19 cellular contexts compared by ENCODE assay signal in the genomic region with DNA sequence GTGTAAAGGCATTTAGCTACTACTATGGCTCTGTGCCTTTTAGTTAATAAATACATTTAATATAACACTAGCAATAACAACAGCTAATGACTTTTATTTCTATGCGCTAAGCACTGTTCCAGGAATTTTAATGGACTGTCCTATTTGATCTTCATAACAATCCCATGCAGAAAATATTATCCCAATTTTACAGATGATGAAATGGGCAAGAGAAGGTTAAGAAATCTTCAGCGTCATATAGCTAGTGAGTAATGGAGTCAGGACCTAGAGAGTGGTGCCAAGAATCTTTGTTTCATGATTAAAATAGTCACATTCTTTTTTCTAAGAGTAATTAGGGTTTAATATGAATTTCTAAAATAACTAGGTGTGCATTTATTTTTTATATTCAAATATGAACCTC. TPM values are rescaled to one million over a fixed set of nuclear protein-coding genes. Genes with fewer than 3 reads are reported as not detected.
DNase-seq lines count a peak whose midpoint lies in the region; ATAC-seq, FAIRE-seq and TF ChIP-seq lines count a peak whose summit lies in the region.
"Had no signal": no experiment of that assay in that cellular context is flagged by ENCODE, and none has a peak within 500 bp of the region (broad histone marks: within the 10 kb centered on the region; RNA-seq: fewer than 3 reads in every experiment).

No MANE protein-coding gene starts in this region.

- H3K4me1 ChIP-seq in GM23248 (ENCODE audit: insufficient read depth) (peaks cover 29% of the 10 kb centered on the region), subcutaneous abdominal adipose tissue (ENCODE audit: control insufficient read depth in 5 of 5, insufficient read depth in 5 of 5, low read length in 5 of 5) (peaks cover 4 to 26% (median 20%) of the 10 kb centered on the region in 5 donors)

- 36 to 37% methylated on average over 2 of the region's 2 CpGs for WGBS in GM23248 (ENCODE audit: low coverage in 1 of 2, low lambda C conversion rate in 2 of 2, missing lambda C conversion rate in 2 of 2), 2 experiments

- no peaks in the 10 kb centered on the region for H3K79me2 ChIP-seq in GM23248 (ENCODE audit: insufficient read depth)

- H3K9me2 ChIP-seq in GM23248 (ENCODE audit: insufficient read depth), result no peaks in the 10 kb centered on the region

- peak overlapping the region; percentile 4; the same call in 1 of the 2 replicates for H3K9ac ChIP-seq in GM23248
- no peak overlapping the region for H3K9ac ChIP-seq in subcutaneous abdominal adipose tissue (ENCODE audit: low read length in 5 of 5)
- H3K9ac ChIP-seq: KMS-11 had no signal

- H3K27me3 ChIP-seq in GM23248 (replicated peaks; ENCODE audit: insufficient read depth) (no peaks in the 10 kb centered on the region), subcutaneous abdominal adipose tissue (ENCODE audit: control insufficient read depth in 5 of 5, insufficient read depth in 4 of 5, low read length in 5 of 5) (no peaks in the 10 kb centered on the region)

- no peak for ATAC-seq in GM18519 (IDR thresholded peaks at IDR 0.05; ENCODE audit: low FRiP score, unreplicated experiment)

- H4K20me1 ChIP-seq in GM23248 (ENCODE audit: insufficient read depth), result no peaks in the 10 kb centered on the region

- no peak overlapping the region for H2AFZ ChIP-seq in GM23248

- H3K4me2 ChIP-seq in GM23248 (ENCODE audit: unreplicated experiment), result peak overlapping the region; percentile 48
- H3K4me2 ChIP-seq: KMS-11 had no signal

- H3K36me3 ChIP-seq in GM23248 (ENCODE audit: low read depth), result peaks cover 17% of the 10 kb centered on the region; the same call in 1 of the 2 replicates
- peaks cover 0 to 21% (median 4%) of the 10 kb centered on the region in 5 donors for H3K36me3 ChIP-seq in subcutaneous abdominal adipose tissue (ENCODE audit: control insufficient read depth in 5 of 5, insufficient read depth in 5 of 5, low read length in 5 of 5)

- H3K4me3 ChIP-seq in GM23248, result no peak overlapping the region
- H3K4me3 ChIP-seq in cardiac fibroblast (replicated peaks in 1 of 2; ENCODE audit: low read depth in 2 of 2, low read length in 2 of 2), result no peak overlapping the region
- H3K4me3 ChIP-seq in fibroblast of the aortic adventitia (ENCODE audit: low read depth, low read length), result no peak overlapping the region
- H3K4me3 ChIP-seq in subcutaneous abdominal adipose tissue (ENCODE audit: low read depth in 1 of 5, low read length in 5 of 5), result no peak overlapping the region

- peaks cover 23% of the 10 kb centered on the region for H3F3A ChIP-seq in GM23248 (ENCODE audit: insufficient read depth)

- TF ChIP-seq CTCF in cardiac fibroblast (IDR thresholded peaks at IDR 0.05; ENCODE audit: low read depth, low read length) (no peak), fibroblast of the aortic adventitia (IDR thresholded peaks at IDR 0.05; ENCODE audit: insufficient read depth, low read length) (no peak)

- DNase-seq in GM23248 (peak; percentile 86), cardiac fibroblast (ENCODE audit: low read depth in 2 of 2) (peak; percentile 52 to 63), fibroblast of the aortic adventitia (ENCODE audit: low read depth) (peak; percentile 62), HTR-8/SVneo (ENCODE audit: insufficient read length, low spot score) (no peak)
- no peak for DNase-seq in activated CD4-positive, CD25-positive, alpha-beta regulatory T cell (lab: John Stamatoyannopoulos, UW)
- DNase-seq: DMS79 treated with DMSO at 0.1 percent for 48 hours, GOT3, NCI-H1417, NCI-H187, NCI-H2107, NCI-H2227 treated with DMSO at 0.1 percent for 48 hours, NCI-H524, NCI-H82, OCI-M1, Right ventricle myocardium superior had no signal

- H3K9me3 ChIP-seq in GM23248 (ENCODE audit: low read depth) (no peaks in the 10 kb centered on the region), subcutaneous abdominal adipose tissue (ENCODE audit: control insufficient read depth in 5 of 5, low read length in 5 of 5) (no peaks in the 10 kb centered on the region)

- in situ Hi-C loops in GM23248 (cut with MboI), result no loop called here

- H3K27ac ChIP-seq in GM23248, result peak overlapping the region; percentile 61
- peak overlapping the region; percentile 63 for H3K27ac ChIP-seq in subcutaneous abdominal adipose tissue (ENCODE audit: low read depth, low read length)
- H3K27ac ChIP-seq: KMS-11 had no signal

- FAIRE-seq in HTR-8/SVneo (lab: Jason Lieb, UNC), result no peak
- FAIRE-seq: G401.6 had no signal

RNA-seq across cellular contexts. Expression of a gene that starts 32.4 kb away (rescaled TPM):
- 161 and 164 TPM in 2 replicates for total RNA-seq in GM23248 (2014; rRNA removed; shearing (Covaris generic))
- 249 and 262 TPM in 2 replicates for polyA plus RNA-seq in GM23248 (2016; fragmentation: Nextera tagmentation; extraction: Ambion mirVana)
- total RNA-seq in fibroblast of the aortic adventitia (ENCODE audit: low replicate concordance), result 73.5 and 241 TPM in 2 replicates

RNA-seq across cellular contexts. Expression of a gene that starts 40.2 kb away (rescaled TPM):
- 22.4 and 23.9 TPM in 2 replicates for total RNA-seq in GM23248 (2014; rRNA removed; shearing (Covaris generic))
- 13.3 and 15.1 TPM in 2 replicates for polyA plus RNA-seq in GM23248 (2016; fragmentation: Nextera tagmentation; extraction: Ambion mirVana)
- 35.3 and 50.0 TPM in 2 replicates for total RNA-seq in fibroblast of the aortic adventitia (ENCODE audit: low replicate concordance)

Comparison
In these comparisons a context has a peak if more than half of its experiments do, and no peak if none do; other contexts are left out.
1. DNase-seq: peak in GM23248 (single experiment), cardiac fibroblast (2 of 2) and fibroblast of the aortic adventitia (single experiment); none in activated CD4-positive, CD25-positive, alpha-beta regulatory T cell (0 of 4) and HTR-8/SVneo (single experiment).